Comparison of ENCODE assay signal across 8 cellular contexts in the genomic region with DNA sequence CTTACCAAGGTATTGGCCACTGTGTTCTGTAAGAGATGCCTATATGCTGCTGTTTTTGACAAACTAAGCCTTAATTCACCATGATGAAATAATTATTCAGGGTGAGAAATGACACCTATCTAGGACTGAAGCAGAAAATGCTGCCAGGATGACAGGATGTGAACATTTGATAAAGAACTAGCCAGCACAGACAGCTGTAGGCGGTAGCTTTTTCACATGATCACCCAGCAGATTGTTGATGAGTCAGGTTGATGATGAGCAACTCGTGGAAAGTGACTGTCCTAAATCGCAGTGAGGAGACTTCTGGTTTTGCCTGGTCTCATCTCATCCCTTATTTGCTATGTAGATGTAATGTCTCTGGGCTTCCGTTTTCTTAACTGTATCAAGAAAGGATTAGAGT.
DNase-seq lines count a peak whose midpoint lies in the region; ATAC-seq and TF ChIP-seq lines count a peak whose summit lies in the region.

No MANE protein-coding gene starts in this region.

- ATAC-seq in HG02973 (IDR thresholded peaks at IDR 0.05; ENCODE audit: unreplicated experiment) (peak; percentile 91), gastrocnemius medialis (peak; percentile 91), left colon (no peak)

- H3K27ac ChIP-seq in gastrocnemius medialis = peak overlapping the region in 3 of 4 donors; percentile 12 to 80 (median 61)

- H3K4me1 ChIP-seq in gastrocnemius medialis = peaks cover 31 to 34% of the 10 kb centered on the region in 2 donors

- no peaks in the 10 kb centered on the region for H3K9me3 ChIP-seq in gastrocnemius medialis

- peak; percentile 16 to 36 for TF ChIP-seq POLR2A in gastrocnemius medialis (IDR thresholded peaks at IDR 0.05)

- intact Hi-C loops in gastrocnemius medialis (cut with DNase I; ENCODE audit: low total_unique reads) = loop anchor here (5.0 kb wide), 1 partner anchor 106 kb away; no protein-coding TSS in a partner anchor
- intact Hi-C loops in left colon (cut with DNase I, micrococcal nuclease) = no loop called here

- TF ChIP-seq CTCF in gastrocnemius medialis (IDR thresholded peaks at IDR 0.05 in 4 of 5, conservative IDR thresholded peaks at IDR 0.05 in 1 of 5) = no peak

- DNase-seq in activated effector memory CD4-positive, alpha-beta T cell treated with anti-CD3 and anti-CD28 coated beads, Interleukin-2, amount 50 U/mL, for 16 hours = peak; percentile 65
- no peak for DNase-seq in activated effector memory CD4-positive, alpha-beta T cell treated with Interleukin-2 at 50 U/mL for 16 hours
- DNase-seq in RPMI7951 (ENCODE audit: low read depth) (peak; percentile 97), dedifferentiated amniotic fluid mesenchymal stem cell (ENCODE audit: extremely low spot score) (peak; percentile 40), gastrocnemius medialis (peak; percentile 69 to 75), left colon (no peak), HuH-7 (ENCODE audit: low spot score) (no peak)

- H3K36me3 ChIP-seq in gastrocnemius medialis = no peaks in the 10 kb centered on the region

- H3K27me3 ChIP-seq in gastrocnemius medialis = no peaks in the 10 kb centered on the region

- in situ Hi-C loops in gastrocnemius medialis (cut with MboI; ENCODE audit: low sequenced_read_pairs in 4 of 4) = loop anchor here in 2 of 4 donors (25.0 kb wide), 1 partner anchor 236 kb away; a partner anchor contains a TSS

- no peak overlapping the region for H3K4me3 ChIP-seq in gastrocnemius medialis

Comparison
In these comparisons a context has a peak if more than half of its experiments do, and no peak if none do; other contexts are left out.
1. DNase-seq: peak in activated effector memory CD4-positive, alpha-beta T cell treated with anti-CD3 and anti-CD28 coated beads, Interleukin-2, amount 50 U/mL, for 16 hours (single experiment), RPMI7951 (single experiment), dedifferentiated amniotic fluid mesenchymal stem cell (single experiment) and gastrocnemius medialis (2 of 2); none in activated effector memory CD4-positive, alpha-beta T cell treated with Interleukin-2 at 50 U/mL for 16 hours (single experiment), left colon (0 of 2) and HuH-7 (single experiment).